9 cellular contexts compared by ENCODE assay signal in genomic region chr3:27713435-27713880, GRCh38. TPM values are rescaled to one million over a fixed set of nuclear protein-coding genes. Genes with fewer than 3 reads are reported as not detected.
DNase-seq lines count a peak whose midpoint lies in the region; ATAC-seq, FAIRE-seq and TF ChIP-seq lines count a peak whose summit lies in the region.
"Had no signal": no experiment of that assay in that cellular context is flagged by ENCODE, and none has a peak within 500 bp of the region (broad histone marks: within the 10 kb centered on the region; RNA-seq: fewer than 3 reads in every experiment).

No MANE protein-coding gene starts in this region.

- DNase-seq in T-helper 1 cell (no peak), bronchial epithelial cell (ENCODE audit: low read depth) (no peak), memory B cell (ENCODE audit: low spot score in 2 of 2) (peak in 1 of 2 donors; percentile 16), AG08395 (ENCODE audit: low spot score) (no peak)

- H3K9me3 ChIP-seq in thymus (ENCODE audit: control insufficient read depth), result no peaks in the 10 kb centered on the region

- peaks cover 26% of the 10 kb centered on the region for H3K4me1 Mint-ChIP-seq in T-helper 1 cell treated with Interleukin-12 subunit alpha and Interleukin-12 subunit beta and Interleukin-4 antibody, amounts not matched to agents 30 μg/mL and 1 μg/mL, for 36 hours (ENCODE audit: low read depth)
- H3K4me1 Mint-ChIP-seq in memory B cell, result peaks cover 17% of the 10 kb centered on the region

- ATAC-seq in memory B cell (ENCODE audit: low read depth) (no peak), GM21619 (IDR thresholded peaks at IDR 0.05; ENCODE audit: unreplicated experiment) (no peak), HG02973 (IDR thresholded peaks at IDR 0.05; ENCODE audit: unreplicated experiment) (no peak)

- WGBS in thymus, result 3% methylated on average over 19 of the region's 19 CpGs

- H3K27me3 ChIP-seq in bronchial epithelial cell (ENCODE audit: control insufficient read depth, insufficient read depth, low read length) (peaks cover 19% of the 10 kb centered on the region), thymus (ENCODE audit: control insufficient read depth, insufficient read depth) (peaks cover 38% of the 10 kb centered on the region)

- no peaks in the 10 kb centered on the region for H3K4me1 ChIP-seq in thymus (ENCODE audit: control insufficient read depth, insufficient read depth, low read length)

- no peak for TF ChIP-seq CTCF in bronchial epithelial cell (IDR thresholded peaks at IDR 0.05; ENCODE audit: insufficient read depth, low read length, severe bottlenecking)

- H3K36me3 Mint-ChIP-seq in T-helper 1 cell treated with Interleukin-12 subunit alpha and Interleukin-12 subunit beta and Interleukin-4 antibody, amounts not matched to agents 30 μg/mL and 1 μg/mL, for 36 hours (ENCODE audit: low read depth), result peaks cover 23% of the 10 kb centered on the region
- H3K36me3 Mint-ChIP-seq in memory B cell, result no peaks in the 10 kb centered on the region

- H3K9me3 Mint-ChIP-seq in T-helper 1 cell treated with Interleukin-12 subunit alpha and Interleukin-12 subunit beta and Interleukin-4 antibody, amounts not matched to agents 30 μg/mL and 1 μg/mL, for 36 hours, result no peaks in the 10 kb centered on the region
- no peaks in the 10 kb centered on the region for H3K9me3 Mint-ChIP-seq in memory B cell

- peaks cover 83% of the 10 kb centered on the region for H3K27me3 Mint-ChIP-seq in T-helper 1 cell treated with Interleukin-12 subunit alpha and Interleukin-12 subunit beta and Interleukin-4 antibody, amounts not matched to agents 30 μg/mL and 1 μg/mL, for 36 hours (ENCODE audit: low read depth)
- peaks cover 42% of the 10 kb centered on the region for H3K27me3 Mint-ChIP-seq in memory B cell

- FAIRE-seq in bronchial epithelial cell (lab: Jason Lieb, UNC), result no peak

- H3K27ac Mint-ChIP-seq in T-helper 1 cell treated with Interleukin-12 subunit alpha and Interleukin-12 subunit beta and Interleukin-4 antibody, amounts not matched to agents 30 μg/mL and 1 μg/mL, for 36 hours, result peak overlapping the region; percentile 65
- peak overlapping the region; percentile 70 for H3K27ac Mint-ChIP-seq in memory B cell

- H3K27ac ChIP-seq in thymus (ENCODE audit: low read depth), result no peak overlapping the region
- H3K27ac ChIP-seq: SK-N-MC had no signal

- H3K36me3 ChIP-seq in bronchial epithelial cell (ENCODE audit: control insufficient read depth, insufficient read depth, low read length) (no peaks in the 10 kb centered on the region), thymus (ENCODE audit: control insufficient read depth, insufficient read depth) (no peaks in the 10 kb centered on the region)

- H3K4me3 ChIP-seq in bronchial epithelial cell (ENCODE audit: low read depth, low read length), result peak overlapping the region; percentile 49
- peak overlapping the region; percentile 46 for H3K4me3 ChIP-seq in thymus (ENCODE audit: low read length)

- H3K4me3 Mint-ChIP-seq in T-helper 1 cell treated with Interleukin-12 subunit alpha and Interleukin-12 subunit beta and Interleukin-4 antibody, amounts not matched to agents 30 μg/mL and 1 μg/mL, for 36 hours, result peak overlapping the region; percentile 90
- H3K4me3 Mint-ChIP-seq in memory B cell, result peak overlapping the region; percentile 92

RNA-seq across cellular contexts. Expression of gene EOMES, which starts 8.7 kb away (rescaled TPM):
- total RNA-seq in bronchial epithelial cell, result not detected in 2 replicates
- 0.78 TPM for polyA plus RNA-seq in thymus
